1 cellular context compared by ENCODE assay signal in the genomic region with DNA sequence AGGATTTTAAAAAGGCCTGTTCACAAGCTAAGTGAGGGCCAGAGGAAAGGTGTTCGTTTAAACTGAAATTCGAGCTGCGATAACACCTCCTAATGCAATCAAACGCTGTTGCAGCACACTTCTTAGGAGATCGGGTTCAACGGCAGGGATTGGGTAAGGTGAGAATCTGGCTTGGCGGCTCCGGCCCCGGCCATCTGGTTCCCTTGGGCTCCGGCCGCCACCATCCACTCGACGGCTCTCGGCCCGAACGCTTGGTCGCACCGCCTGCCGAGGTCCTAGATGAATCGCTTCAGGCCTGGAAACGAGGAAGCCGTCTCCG.
TF ChIP-seq lines count a peak whose summit lies in the region.

No MANE protein-coding gene starts in this region.

TF ChIP-seq in H1, 55 proteins besides CTCF, POLR2A, EP300 and RAD21:
- 0 out of 2 replicates have a peak, but pooled peaks have one; percentile 3 for TF ChIP-seq GTF2F1 (IDR thresholded peaks at IDR 0.05; ENCODE audit: borderline replicate concordance, low read depth, low read length)
- no peak for TF ChIP-seq BRCA1 (IDR thresholded peaks at IDR 0.05; ENCODE audit: low read depth, low read length)
- TF ChIP-seq SUZ12 (IDR thresholded peaks at IDR 0.05; ENCODE audit: low read length): no peak
- peak; percentile 67; the same call in 1 of the 2 replicates for TF ChIP-seq CEBPB (IDR thresholded peaks at IDR 0.05; ENCODE audit: low read depth, low read length)
- peak in 1 of 2 experiments; percentile 16; a peak in 2 of 4 replicates for TF ChIP-seq SIN3A (conservative IDR thresholded peaks at IDR 0.05 in 1 of 2, IDR thresholded peaks at IDR 0.05 in 1 of 2; ENCODE audit: low read depth in 1 of 2, low read length in 2 of 2)
- TF ChIP-seq SIX5 (IDR thresholded peaks at IDR 0.05; ENCODE audit: low read depth, low read length): no peak
- TF ChIP-seq, protein P1, sequence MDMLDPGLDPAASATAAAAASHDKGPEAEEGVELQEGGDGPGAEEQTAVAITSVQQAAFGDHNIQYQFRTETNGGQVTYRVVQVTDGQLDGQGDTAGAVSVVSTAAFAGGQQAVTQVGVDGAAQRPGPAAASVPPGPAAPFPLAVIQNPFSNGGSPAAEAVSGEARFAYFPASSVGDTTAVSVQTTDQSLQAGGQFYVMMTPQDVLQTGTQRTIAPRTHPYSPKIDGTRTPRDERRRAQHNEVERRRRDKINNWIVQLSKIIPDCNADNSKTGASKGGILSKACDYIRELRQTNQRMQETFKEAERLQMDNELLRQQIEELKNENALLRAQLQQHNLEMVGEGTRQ (IDR thresholded peaks at IDR 0.05; ENCODE audit: low read length): no peak
- TF ChIP-seq GABPA (IDR thresholded peaks at IDR 0.05; ENCODE audit: borderline replicate concordance, insufficient read depth, low read length): no peak
- TF ChIP-seq, protein P2, sequence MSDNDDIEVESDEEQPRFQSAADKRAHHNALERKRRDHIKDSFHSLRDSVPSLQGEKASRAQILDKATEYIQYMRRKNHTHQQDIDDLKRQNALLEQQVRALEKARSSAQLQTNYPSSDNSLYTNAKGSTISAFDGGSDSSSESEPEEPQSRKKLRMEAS (IDR thresholded peaks at IDR 0.05): peak; percentile 84
- no peak; the same call in 1 of the 2 replicates for TF ChIP-seq TBP (IDR thresholded peaks at IDR 0.05; ENCODE audit: low read depth, low read length)
- TF ChIP-seq, protein P3, sequence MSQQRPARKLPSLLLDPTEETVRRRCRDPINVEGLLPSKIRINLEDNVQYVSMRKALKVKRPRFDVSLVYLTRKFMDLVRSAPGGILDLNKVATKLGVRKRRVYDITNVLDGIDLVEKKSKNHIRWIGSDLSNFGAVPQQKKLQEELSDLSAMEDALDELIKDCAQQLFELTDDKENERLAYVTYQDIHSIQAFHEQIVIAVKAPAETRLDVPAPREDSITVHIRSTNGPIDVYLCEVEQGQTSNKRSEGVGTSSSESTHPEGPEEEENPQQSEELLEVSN (IDR thresholded peaks at IDR 0.05): peak; percentile 90
- TF ChIP-seq CBX8 (IDR thresholded peaks at IDR 0.05; ENCODE audit: borderline replicate concordance, low read depth, low read length): no peak
- no peak for TF ChIP-seq TCF12 (IDR thresholded peaks at IDR 0.05; ENCODE audit: low read depth, low read length)
- TF ChIP-seq SP1 (IDR thresholded peaks at IDR 0.05; ENCODE audit: low read depth, low read length): 0 out of 2 replicates have a peak, but pooled peaks have one; percentile 15
TF ChIP-seq in H1: peak in this region for 6.
